ENCODE assay signal across 28 cellular contexts in genomic region chr5:11496127-11496719, GRCh38.
"Had no signal": no experiment of that assay in that cellular context is flagged by ENCODE, and none has a peak within 500 bp of the region (broad histone marks: within the 10 kb centered on the region; RNA-seq: fewer than 3 reads in every experiment).

No MANE protein-coding gene starts in this region.

- H3K27ac Mint-ChIP-seq: activated CD4-positive, alpha-beta memory T cell treated with anti-CD3 and anti-CD28 coated beads, Interleukin-2, amount 10 ng/mL, durations not matched to agents 7 days and 5 days; activated CD4-positive, alpha-beta T cell treated with anti-CD3 and anti-CD28 coated beads, Interleukin-2, amount 10 ng/mL, durations not matched to agents 7 days and 5 days; activated naive CD4-positive, alpha-beta T cell treated with anti-CD3 and anti-CD28 coated beads, Interleukin-2, amount 10 ng/mL, durations not matched to agents 7 days and 5 days; activated naive CD8-positive, alpha-beta T cell treated with anti-CD3 and anti-CD28 coated beads, Interleukin-2, amount 10 ng/mL, durations not matched to agents 7 days and 5 days; activated T-cell treated with anti-CD3 and anti-CD28 coated beads, Interleukin-2, amount 50 U/mL, for 24 hours; nephron; stimulated activated effector memory CD8-positive, alpha-beta T cell treated with anti-CD3 and anti-CD28 coated beads, Interleukin-12 subunit alpha, Interleukin-12 subunit beta, amount 100 ng/mL, for 72 hours; stimulated activated naive CD8-positive, alpha-beta T cell treated with anti-CD3 and anti-CD28 coated beads, Interleukin-15, amount 100 ng/mL, for 72 hours; T-helper 1 cell treated with Interleukin-12 subunit alpha and Interleukin-12 subunit beta and Interleukin-4 antibody, amounts not matched to agents 30 μg/mL and 1 μg/mL, for 36 hours; type B pancreatic cell had no signal

- H3K4me3 ChIP-seq: ascending aorta, gastroesophageal sphincter, lung, skin epidermis, vagina had no signal

- H3K4me1 Mint-ChIP-seq: activated CD4-positive, alpha-beta memory T cell treated with anti-CD3 and anti-CD28 coated beads, Interleukin-2, amount 10 ng/mL, durations not matched to agents 7 days and 5 days; activated CD4-positive, alpha-beta T cell treated with anti-CD3 and anti-CD28 coated beads, Interleukin-2, amount 10 ng/mL, durations not matched to agents 7 days and 5 days; activated naive CD4-positive, alpha-beta T cell treated with anti-CD3 and anti-CD28 coated beads, Interleukin-2, amount 10 ng/mL, durations not matched to agents 7 days and 5 days; activated naive CD8-positive, alpha-beta T cell treated with anti-CD3 and anti-CD28 coated beads, Interleukin-2, amount 10 ng/mL, durations not matched to agents 7 days and 5 days; nephron; stimulated activated effector memory CD8-positive, alpha-beta T cell treated with anti-CD3 and anti-CD28 coated beads, Interleukin-12 subunit alpha, Interleukin-12 subunit beta, amount 100 ng/mL, for 72 hours; stimulated activated naive CD8-positive, alpha-beta T cell treated with anti-CD3 and anti-CD28 coated beads, Interleukin-15, amount 100 ng/mL, for 72 hours had no signal

- H3K36me3 Mint-ChIP-seq: activated naive CD4-positive, alpha-beta T cell treated with anti-CD3 and anti-CD28 coated beads, Interleukin-2, amount 10 ng/mL, durations not matched to agents 7 days and 5 days; activated naive CD8-positive, alpha-beta T cell treated with anti-CD3 and anti-CD28 coated beads, Interleukin-2, amount 10 ng/mL, durations not matched to agents 7 days and 5 days; brain; stimulated activated effector memory CD8-positive, alpha-beta T cell treated with anti-CD3 and anti-CD28 coated beads, Interleukin-12 subunit alpha, Interleukin-12 subunit beta, amount 100 ng/mL, for 72 hours; type B pancreatic cell had no signal

- H3K4me1 ChIP-seq: ascending aorta, gastroesophageal sphincter, vagina had no signal

- H3K9me3 Mint-ChIP-seq: activated CD4-positive, alpha-beta memory T cell treated with anti-CD3 and anti-CD28 coated beads, Interleukin-2, amount 10 ng/mL, durations not matched to agents 7 days and 5 days; activated CD4-positive, alpha-beta T cell treated with anti-CD3 and anti-CD28 coated beads, Interleukin-2, amount 10 ng/mL, durations not matched to agents 7 days and 5 days; activated naive CD4-positive, alpha-beta T cell treated with anti-CD3 and anti-CD28 coated beads, Interleukin-2, amount 10 ng/mL, durations not matched to agents 7 days and 5 days; activated naive CD8-positive, alpha-beta T cell treated with anti-CD3 and anti-CD28 coated beads, Interleukin-2, amount 10 ng/mL, durations not matched to agents 7 days and 5 days; activated T-cell treated with anti-CD3 and anti-CD28 coated beads, Interleukin-2, amount 50 U/mL, for 24 hours; brain; nephron; stimulated activated effector memory CD8-positive, alpha-beta T cell treated with anti-CD3 and anti-CD28 coated beads, Interleukin-12 subunit alpha, Interleukin-12 subunit beta, amount 100 ng/mL, for 72 hours; stimulated activated naive CD8-positive, alpha-beta T cell treated with anti-CD3 and anti-CD28 coated beads, Interleukin-15, amount 100 ng/mL, for 72 hours; T-helper 1 cell treated with Interleukin-12 subunit alpha and Interleukin-12 subunit beta and Interleukin-4 antibody, amounts not matched to agents 30 μg/mL and 1 μg/mL, for 36 hours; type B pancreatic cell had no signal

- H3K27ac ChIP-seq: ascending aorta, gastroesophageal sphincter, neutrophil, vagina, WERI-Rb-1 had no signal

- H3K4me3 Mint-ChIP-seq: activated CD4-positive, alpha-beta memory T cell treated with anti-CD3 and anti-CD28 coated beads, Interleukin-2, amount 10 ng/mL, durations not matched to agents 7 days and 5 days; activated CD4-positive, alpha-beta T cell treated with anti-CD3 and anti-CD28 coated beads, Interleukin-2, amount 10 ng/mL, durations not matched to agents 7 days and 5 days; activated naive CD4-positive, alpha-beta T cell treated with anti-CD3 and anti-CD28 coated beads, Interleukin-2, amount 10 ng/mL, durations not matched to agents 7 days and 5 days; activated naive CD8-positive, alpha-beta T cell treated with anti-CD3 and anti-CD28 coated beads, Interleukin-2, amount 10 ng/mL, durations not matched to agents 7 days and 5 days; activated T-cell treated with anti-CD3 and anti-CD28 coated beads, Interleukin-2, amount 50 U/mL, for 24 hours; brain; nephron; stimulated activated effector memory CD8-positive, alpha-beta T cell treated with anti-CD3 and anti-CD28 coated beads, Interleukin-12 subunit alpha, Interleukin-12 subunit beta, amount 100 ng/mL, for 72 hours; stimulated activated naive CD8-positive, alpha-beta T cell treated with anti-CD3 and anti-CD28 coated beads, Interleukin-15, amount 100 ng/mL, for 72 hours; T-helper 1 cell treated with Interleukin-12 subunit alpha and Interleukin-12 subunit beta and Interleukin-4 antibody, amounts not matched to agents 30 μg/mL and 1 μg/mL, for 36 hours; type B pancreatic cell had no signal

- DNase-seq: activated CD4-positive, alpha-beta memory T cell treated with anti-CD3 and anti-CD28 coated beads, Interleukin-2, amount 10 ng/mL, durations not matched to agents 7 days and 5 days; activated CD4-positive, alpha-beta T cell treated with anti-CD3 and anti-CD28 coated beads, Interleukin-2, amount 10 ng/mL, durations not matched to agents 7 days and 5 days; activated CD4-positive, CD25-positive, alpha-beta regulatory T cell treated with anti-CD3 and anti-CD28 coated beads, Interleukin-2, amount 50 U/mL, for 72 hours; activated CD8-positive, alpha-beta memory T cell treated with anti-CD3 and anti-CD28 coated beads, Interleukin-2, amount 50 U/mL, for 48 hours; activated gamma-delta T cell; activated naive CD4-positive, alpha-beta T cell treated with anti-CD3 and anti-CD28 coated beads, Interleukin-2, amount 10 ng/mL, durations not matched to agents 7 days and 5 days; activated naive CD8-positive, alpha-beta T cell treated with anti-CD3 and anti-CD28 coated beads, Interleukin-2, amount 10 ng/mL, durations not matched to agents 7 days and 5 days; activated T-cell treated with anti-CD3 and anti-CD28 coated beads, Interleukin-2, amount 50 U/mL, for 24 hours; central memory CD4-positive, alpha-beta T cell; hippocampal formation; left colon; stimulated activated CD4-positive, alpha-beta T cell treated with anti-CD3 and anti-CD28 coated beads, Interleukin-4, amount 100 ng/mL, for 24 hours; stimulated activated naive CD8-positive, alpha-beta T cell treated with anti-CD3 and anti-CD28 coated beads, Interleukin-15, amount 100 ng/mL, for 72 hours; substantia nigra; T1000; WERI-Rb-1 had no signal

- H3K27me3 Mint-ChIP-seq: activated CD4-positive, alpha-beta memory T cell treated with anti-CD3 and anti-CD28 coated beads, Interleukin-2, amount 10 ng/mL, durations not matched to agents 7 days and 5 days; activated CD4-positive, alpha-beta T cell treated with anti-CD3 and anti-CD28 coated beads, Interleukin-2, amount 10 ng/mL, durations not matched to agents 7 days and 5 days; activated naive CD4-positive, alpha-beta T cell treated with anti-CD3 and anti-CD28 coated beads, Interleukin-2, amount 10 ng/mL, durations not matched to agents 7 days and 5 days; activated naive CD8-positive, alpha-beta T cell treated with anti-CD3 and anti-CD28 coated beads, Interleukin-2, amount 10 ng/mL, durations not matched to agents 7 days and 5 days; activated T-cell treated with anti-CD3 and anti-CD28 coated beads, Interleukin-2, amount 50 U/mL, for 24 hours; brain; stimulated activated naive CD8-positive, alpha-beta T cell treated with anti-CD3 and anti-CD28 coated beads, Interleukin-15, amount 100 ng/mL, for 72 hours; type B pancreatic cell had no signal

- ATAC-seq: gastroesophageal sphincter; left colon; sciatic nerve; stimulated activated effector memory CD8-positive, alpha-beta T cell treated with anti-CD3 and anti-CD28 coated beads, Interleukin-12 subunit alpha, Interleukin-12 subunit beta, amount 100 ng/mL, for 72 hours; stimulated activated naive CD8-positive, alpha-beta T cell treated with anti-CD3 and anti-CD28 coated beads, Interleukin-15, amount 100 ng/mL, for 72 hours had no signal

- H3K9me3 ChIP-seq: ascending aorta, neutrophil, vagina had no signal

- H3K27me3 ChIP-seq: ascending aorta, gastroesophageal sphincter, neutrophil, vagina had no signal

- H3K36me3 ChIP-seq: ascending aorta, gastroesophageal sphincter, neutrophil, vagina, WERI-Rb-1 had no signal
